In the genomic region with DNA sequence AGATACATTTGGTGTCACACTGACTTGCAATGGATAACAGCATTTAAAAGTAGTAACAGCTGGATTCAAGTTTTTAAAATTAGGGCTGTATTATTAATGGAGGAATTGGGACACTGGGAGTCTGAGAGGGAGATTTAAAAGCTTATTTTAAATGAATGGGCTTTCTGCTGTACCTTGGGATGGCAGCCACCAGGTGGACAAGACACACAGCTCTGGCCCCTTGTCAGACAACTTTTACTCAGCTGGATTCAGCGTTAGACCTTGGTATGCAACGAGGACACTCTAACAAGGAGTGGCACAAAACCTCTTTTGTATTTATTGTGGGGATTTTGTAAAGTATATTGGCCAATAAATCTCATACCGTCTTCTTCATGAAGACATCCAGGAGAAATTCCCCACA, we compare ENCODE assay signal across 1 cellular context.
TF ChIP-seq lines count a peak whose summit lies in the region.

No MANE protein-coding gene starts in this region.

TF ChIP-seq in GM12878, 131 proteins besides CTCF, POLR2A, EP300 and RAD21:
- TF ChIP-seq SUPT20H (IDR thresholded peaks at IDR 0.05; ENCODE audit: borderline replicate concordance, control insufficient read depth, low read depth, low read length) = no peak
- TF ChIP-seq STAT1 (conservative IDR thresholded peaks at IDR 0.05) = no peak
- TF ChIP-seq CREB1 (IDR thresholded peaks at IDR 0.05; ENCODE audit: low read depth) = no peak
TF ChIP-seq in GM12878: peak in this region for 0.
